ENCODE assay signal across 8 cellular contexts in genomic region chr1:40315795-40316594, GRCh38. TPM values are rescaled to one million over a fixed set of nuclear protein-coding genes. Genes with fewer than 3 reads are reported as not detected.
DNase-seq lines count a peak whose midpoint lies in the region; TF ChIP-seq lines count a peak whose summit lies in the region.

No MANE protein-coding gene starts in this region.

- no peaks in the 10 kb centered on the region for H3K36me3 ChIP-seq in colonic mucosa
- H3K36me3 ChIP-seq in subcutaneous abdominal adipose tissue (ENCODE audit: control insufficient read depth in 5 of 5, insufficient read depth in 5 of 5, low read length in 5 of 5) = no peaks in the 10 kb centered on the region

- peaks cover 19% of the 10 kb centered on the region for H3K4me1 ChIP-seq in colonic mucosa
- peaks cover 2 to 40% (median 24%) of the 10 kb centered on the region in 5 donors for H3K4me1 ChIP-seq in subcutaneous abdominal adipose tissue (ENCODE audit: control insufficient read depth in 5 of 5, insufficient read depth in 5 of 5, low read length in 5 of 5)

- H3K9me3 ChIP-seq in colonic mucosa (no peaks in the 10 kb centered on the region), subcutaneous abdominal adipose tissue (ENCODE audit: control insufficient read depth in 5 of 5, low read length in 5 of 5) (no peaks in the 10 kb centered on the region)

- DNase-seq in stimulated activated CD4-positive, alpha-beta T cell treated with anti-CD3 and anti-CD28 coated beads, Interleukin-15, amount 100 ng/mL, for 24 hours = peak; percentile 54
- DNase-seq in stimulated activated CD4-positive, alpha-beta T cell treated with anti-CD3 and anti-CD28 coated beads, Interleukin-2, amount 100 ng/mL, for 48 hours = no peak
- DNase-seq in T follicular helper cell (ENCODE audit: low read depth) (peak; percentile 9), colonic mucosa (no peak), medulla oblongata (ENCODE audit: extremely low spot score) (peak; percentile 59), cerebellar nuclear complex (lab: John Stamatoyannopoulos, UW) (no peak), NCI-H524 treated with DMSO at 0.1 percent for 48 hours (lab: John Stamatoyannopoulos, UW) (no peak)

- H3K9ac ChIP-seq in colonic mucosa (ENCODE audit: low read depth in 2 of 2, low read length in 2 of 2) (peak overlapping the region; percentile 21 to 60), subcutaneous abdominal adipose tissue (ENCODE audit: low read length in 5 of 5) (peak overlapping the region in 4 of 5 donors; percentile 43 to 59 (median 52))

- H3K27ac ChIP-seq in colonic mucosa = no peak overlapping the region
- H3K27ac ChIP-seq in subcutaneous abdominal adipose tissue (ENCODE audit: low read depth, low read length) = no peak overlapping the region

- TF ChIP-seq CTCF in colonic mucosa (IDR thresholded peaks at IDR 0.05) = no peak

- H3K4me3 ChIP-seq in colonic mucosa = peak overlapping the region; percentile 43
- H3K4me3 ChIP-seq in subcutaneous abdominal adipose tissue (ENCODE audit: low read depth in 1 of 5, low read length in 5 of 5) = peak overlapping the region; percentile 61 to 72 (median 69)

- intact Hi-C loops in colonic mucosa (cut with DNase I) = no loop called here

- H3K27me3 ChIP-seq in colonic mucosa = peaks cover 31% of the 10 kb centered on the region
- peaks cover 17 to 35% (median 20%) of the 10 kb centered on the region in 5 donors for H3K27me3 ChIP-seq in subcutaneous abdominal adipose tissue (ENCODE audit: control insufficient read depth in 5 of 5, insufficient read depth in 4 of 5, low read length in 5 of 5)

RNA-seq across cellular contexts. Expression of gene COL9A2, which starts 1.1 kb away (rescaled TPM):
- total RNA-seq in colonic mucosa = 1 to 10 TPM; 4.0 to 6.5 TPM

RNA-seq across cellular contexts. Expression of gene SMAP2, which starts 57.5 kb away (rescaled TPM):
- total RNA-seq in colonic mucosa = 10 to 100 TPM; 25.9 to 31.5 TPM

RNA-seq across cellular contexts. Expression of gene ZMPSTE24, which starts 58.0 kb away (rescaled TPM):
- total RNA-seq in colonic mucosa = 10 to 100 TPM; 49.7 to 62.8 TPM

Comparison
In these comparisons a context has a peak if more than half of its experiments do, and no peak if none do; other contexts are left out.
1. DNase-seq: peak in stimulated activated CD4-positive, alpha-beta T cell treated with anti-CD3 and anti-CD28 coated beads, Interleukin-15, amount 100 ng/mL, for 24 hours (single experiment), T follicular helper cell (single experiment) and medulla oblongata (single experiment); none in stimulated activated CD4-positive, alpha-beta T cell treated with anti-CD3 and anti-CD28 coated beads, Interleukin-2, amount 100 ng/mL, for 48 hours (0 of 2), colonic mucosa (single experiment), cerebellar nuclear complex (0 of 2) and NCI-H524 treated with DMSO at 0.1 percent for 48 hours (single experiment).